ENCODE assay signal across 9 cellular contexts in genomic region chr4:8391972-8392371, GRCh38. TPM values are rescaled to one million over a fixed set of nuclear protein-coding genes. Genes with fewer than 3 reads are reported as not detected.
DNase-seq lines count a peak whose midpoint lies in the region; ATAC-seq lines count a peak whose summit lies in the region.
"Had no signal": no experiment of that assay in that cellular context is flagged by ENCODE, and none has a peak within 500 bp of the region (broad histone marks: within the 10 kb centered on the region; RNA-seq: fewer than 3 reads in every experiment).

No MANE protein-coding gene starts in this region.

- no peaks in the 10 kb centered on the region for H3K27me3 Mint-ChIP-seq in activated T-cell treated with anti-CD3 and anti-CD28 coated beads, Interleukin-2, amount 50 U/mL, for 72 hours (ENCODE audit: low read depth)
- H3K27me3 Mint-ChIP-seq: activated B cell treated with CpG ODN at 0.5 μM for 24 hours had no signal

- H3K36me3 Mint-ChIP-seq in activated T-cell treated with anti-CD3 and anti-CD28 coated beads, Interleukin-2, amount 50 U/mL, for 72 hours (ENCODE audit: insufficient read depth in 2 of 2), result peaks cover 2 to 9% of the 10 kb centered on the region in 2 donors

- peak overlapping the region; percentile 46 for H3K27ac Mint-ChIP-seq in activated T-cell treated with anti-CD3 and anti-CD28 coated beads, Interleukin-2, amount 50 U/mL, for 72 hours
- H3K27ac Mint-ChIP-seq: activated B cell treated with CpG ODN at 0.5 μM for 24 hours had no signal

- ATAC-seq in activated T-cell treated with anti-CD3 and anti-CD28 coated beads, Interleukin-2, amount 50 U/mL, for 72 hours (replicated peaks in 1 of 2), result peak in 1 of 2 donors; percentile 65
- ATAC-seq in HG03095 (IDR thresholded peaks at IDR 0.05; ENCODE audit: unreplicated experiment), result peak; percentile 69

- H3K4me3 Mint-ChIP-seq in activated T-cell treated with anti-CD3 and anti-CD28 coated beads, Interleukin-2, amount 50 U/mL, for 72 hours, result peak overlapping the region in 1 of 2 donors; percentile 44
- H3K4me3 Mint-ChIP-seq: activated B cell treated with CpG ODN at 0.5 μM for 24 hours had no signal

- peaks cover 10% of the 10 kb centered on the region for H3K4me1 Mint-ChIP-seq in activated T-cell treated with anti-CD3 and anti-CD28 coated beads, Interleukin-2, amount 50 U/mL, for 72 hours (ENCODE audit: low read depth)

- DNase-seq in activated T-cell treated with anti-CD3 and anti-CD28 coated beads, Interleukin-2, amount 50 U/mL, for 72 hours, result peak; percentile 18 to 45
- DNase-seq in activated T-cell treated with anti-CD3 and anti-CD28 coated beads, Interleukin-2, amount 50 U/mL, for 1 hour, result no peak
- DNase-seq in astrocyte of the hippocampus (ENCODE audit: low read depth, low spot score) (peak; percentile 22), middle frontal gyrus (ENCODE audit: extremely low spot score, low spot score) (peak; percentile 26), UCSD-AML1 (lab: John Stamatoyannopoulos, UW; ENCODE audit: unreplicated experiment) (no peak), NCI-H1048 (lab: John Stamatoyannopoulos, UW) (no peak), T1000 (lab: John Stamatoyannopoulos, UW) (no peak)
- DNase-seq: activated B cell treated with CpG ODN at 0.5 μM for 24 hours had no signal

- no peaks in the 10 kb centered on the region for H3K9me3 Mint-ChIP-seq in activated T-cell treated with anti-CD3 and anti-CD28 coated beads, Interleukin-2, amount 50 U/mL, for 72 hours
- H3K9me3 Mint-ChIP-seq: activated B cell treated with CpG ODN at 0.5 μM for 24 hours had no signal

RNA-seq across cellular contexts. Expression of gene ACOX3, which starts 48.6 kb away (rescaled TPM):
- total RNA-seq in activated T-cell treated with anti-CD3 and anti-CD28 coated beads, Interleukin-2, amount 50 U/mL, for 72 hours, result 10 to 100 TPM; 22.2 to 31.2 TPM

RNA-seq across cellular contexts. Expression of gene TRMT44, which starts 48.6 kb away (rescaled TPM):
- 10 to 100 TPM; 26.7 TPM for total RNA-seq in activated T-cell treated with anti-CD3 and anti-CD28 coated beads, Interleukin-2, amount 50 U/mL, for 72 hours

Comparison
In these comparisons a context has a peak if more than half of its experiments do, and no peak if none do; other contexts are left out.
1. DNase-seq: peak in activated T-cell treated with anti-CD3 and anti-CD28 coated beads, Interleukin-2, amount 50 U/mL, for 72 hours (2 of 2), astrocyte of the hippocampus (single experiment) and middle frontal gyrus (single experiment); none in activated T-cell treated with anti-CD3 and anti-CD28 coated beads, Interleukin-2, amount 50 U/mL, for 1 hour (single experiment), UCSD-AML1 (single experiment), NCI-H1048 (single experiment) and T1000 (single experiment).